In the genomic region with DNA sequence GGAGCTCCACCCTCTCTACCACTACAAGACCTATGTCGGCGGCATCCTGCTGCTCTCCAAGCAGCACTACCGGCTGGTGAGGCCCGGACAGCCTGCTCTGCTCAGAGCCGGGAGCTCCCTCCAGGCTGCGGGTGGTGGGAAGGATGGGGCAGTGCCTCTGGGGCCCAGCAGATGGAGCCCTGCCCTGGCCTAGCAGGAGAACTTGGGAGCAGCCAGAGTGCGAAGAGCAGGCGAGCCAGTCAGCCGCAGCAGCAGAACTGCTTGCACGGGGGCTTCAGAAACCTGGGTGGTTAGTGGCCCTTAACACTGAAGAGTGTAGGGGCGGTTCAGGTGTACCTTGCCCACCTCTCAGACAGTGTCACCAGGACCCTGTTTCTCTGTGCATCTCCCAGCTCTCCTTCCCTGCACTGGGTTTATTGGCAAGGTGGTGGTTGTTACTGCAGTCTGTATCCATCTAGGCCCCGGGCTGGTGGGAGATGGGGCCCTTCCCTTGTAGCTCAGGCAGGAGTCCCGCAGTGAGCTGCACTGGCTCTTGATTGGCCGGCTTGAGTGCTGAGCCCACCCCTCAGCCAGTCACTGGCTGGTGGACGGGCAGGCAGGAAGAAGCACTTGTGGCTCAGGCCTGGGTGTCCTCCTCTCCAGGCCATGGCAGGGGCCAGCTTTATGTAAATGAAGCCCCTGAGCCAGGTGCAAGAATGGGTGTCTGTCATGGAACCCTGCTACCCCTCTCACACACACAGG, we compare ENCODE assay signal across 8 cellular contexts. TPM values are rescaled to one million over a fixed set of nuclear protein-coding genes. Genes with fewer than 3 reads are reported as not detected.
DNase-seq lines count a peak whose midpoint lies in the region; ATAC-seq, FAIRE-seq and TF ChIP-seq lines count a peak whose summit lies in the region.

No MANE protein-coding gene starts in this region.

- DNase-seq in A172 (ENCODE audit: low spot score) (peak; percentile 71), M059J (ENCODE audit: low read depth) (peak; percentile 57), SHP77 (lab: John Stamatoyannopoulos, UW) (peak; percentile 50 to 61), foreskin melanocyte (peak; percentile 68), osteoblast (ENCODE audit: insufficient read length, low spot score, missing footprints) (peak; percentile 99), urothelium cell line (ENCODE audit: low spot score) (peak; percentile 83)
- DNase-seq in activated effector memory CD4-positive, alpha-beta T cell treated with Interleukin-2 at 50 U/mL for 16 hours: peak; percentile 37

- no peaks in the 10 kb centered on the region for H3K4me1 ChIP-seq in osteoblast (ENCODE audit: insufficient read depth, low read length)

- H3K36me3 ChIP-seq in osteoblast (ENCODE audit: insufficient read depth, low read length): peaks cover 6% of the 10 kb centered on the region

- H3K9me3 ChIP-seq in osteoblast (ENCODE audit: low read depth, low read length): no peaks in the 10 kb centered on the region

- no peak overlapping the region for H3K4me2 ChIP-seq in osteoblast (ENCODE audit: insufficient read depth, low read length)

- H3K4me3 ChIP-seq in osteoblast (ENCODE audit: insufficient read depth, low read length): no peak overlapping the region

- no peaks in the 10 kb centered on the region for H3K27me3 ChIP-seq in osteoblast (ENCODE audit: insufficient read depth, low read length)

- FAIRE-seq in urothelium cell line (lab: Jason Lieb, UNC): peak; percentile 42

- TF ChIP-seq CTCF in osteoblast (IDR thresholded peaks at IDR 0.05; ENCODE audit: extremely low read depth, low read depth, low read length): peak; percentile 88

- no peaks in the 10 kb centered on the region for H3K79me2 ChIP-seq in osteoblast (ENCODE audit: insufficient read depth, low read length)

- peaks cover 18% of the 10 kb centered on the region for H4K20me1 ChIP-seq in osteoblast (ENCODE audit: insufficient read depth, low read length)

- H3K27ac ChIP-seq in osteoblast (ENCODE audit: low read depth, low read length): no peak overlapping the region

- peak; percentile 49 for ATAC-seq in GM18517 (IDR thresholded peaks at IDR 0.05; ENCODE audit: unreplicated experiment)

- H2AFZ ChIP-seq in osteoblast (ENCODE audit: low read length): no peak overlapping the region

RNA-seq across cellular contexts. Expression of a gene that starts 7.7 kb away (rescaled TPM):
- 29.5 and 35.4 TPM in 2 replicates for total RNA-seq in A172 (2014; rRNA removed; shearing (Covaris generic))
- 37.1 and 43.0 TPM in 2 replicates for total RNA-seq in M059J (2014; rRNA removed; shearing (Covaris generic))
- total RNA-seq in osteoblast: 25.6 and 26.8 TPM in 2 replicates

RNA-seq across cellular contexts. Expression of a gene that starts 15.6 kb away (rescaled TPM):
- 119 and 124 TPM in 2 replicates for total RNA-seq in A172 (2014; rRNA removed; shearing (Covaris generic))
- total RNA-seq in M059J (2014; rRNA removed; shearing (Covaris generic)): 179 and 205 TPM in 2 replicates
- total RNA-seq in osteoblast: 93.4 and 96.6 TPM in 2 replicates

RNA-seq across cellular contexts. Expression of a gene that starts 53.3 kb away (rescaled TPM):
- total RNA-seq in A172 (2014; rRNA removed; shearing (Covaris generic)): 21.8 and 28.7 TPM in 2 replicates
- total RNA-seq in M059J (2014; rRNA removed; shearing (Covaris generic)): 5.9 and 10.6 TPM in 2 replicates
- total RNA-seq in osteoblast: 29.2 and 32.6 TPM in 2 replicates

Comparison
In these comparisons a context has a peak if more than half of its experiments do, and no peak if none do; other contexts are left out.
1. DNase-seq: peak in every context shown above with its lines; median percentile 99 in osteoblast; 83 in urothelium cell line; 71 in A172; 68 in foreskin melanocyte; 57 in M059J; 56 in SHP77; 37 in activated effector memory CD4-positive, alpha-beta T cell treated with Interleukin-2 at 50 U/mL for 16 hours.